In the genomic region with DNA sequence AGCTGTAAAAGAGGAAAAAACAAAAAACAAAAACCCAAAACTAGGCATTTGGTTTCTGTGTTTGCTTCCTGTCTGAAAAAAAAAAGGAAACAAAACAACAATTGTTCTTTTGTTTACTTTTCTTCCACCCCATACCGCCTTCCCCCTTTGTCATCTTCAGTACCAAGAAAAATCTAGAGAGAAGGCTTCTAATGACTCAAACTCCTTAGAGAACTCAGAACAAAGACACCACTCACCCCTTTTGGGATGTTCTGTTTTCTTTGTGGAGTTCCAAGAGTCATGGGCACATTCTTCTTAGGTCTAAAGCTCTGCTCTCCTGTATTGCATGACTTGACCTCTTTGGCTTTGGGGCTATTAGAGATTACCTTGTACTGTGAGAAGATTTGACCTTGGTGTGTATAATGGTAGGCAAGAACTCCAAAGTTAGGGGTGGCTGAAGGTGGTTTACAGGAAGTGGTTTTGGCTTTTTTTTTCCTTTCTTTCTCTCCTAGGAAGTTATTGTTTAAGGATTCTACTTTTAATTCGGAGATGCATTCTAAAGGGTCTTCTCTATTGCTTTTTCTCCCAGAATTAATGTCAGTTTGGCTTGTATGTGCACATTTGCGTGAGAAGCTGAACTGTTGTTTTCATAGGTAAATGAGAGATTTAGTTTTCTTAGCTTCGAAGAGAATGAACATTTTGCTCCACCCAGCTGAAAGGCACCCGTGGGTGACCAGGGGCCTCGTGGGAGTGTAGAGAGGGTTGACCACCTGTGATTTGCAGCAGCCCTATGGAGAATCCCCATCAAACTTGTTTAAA, we compare ENCODE assay signal across 10 cellular contexts. TPM values are rescaled to one million over a fixed set of nuclear protein-coding genes. Genes with fewer than 3 reads are reported as not detected.
A peak's percentile ranks its signal among the peaks of the same experiment; 100 is the strongest.
DNase-seq lines count a peak whose midpoint lies in the region; ATAC-seq, FAIRE-seq and TF ChIP-seq lines count a peak whose summit lies in the region.
"Had no signal": no experiment of that assay in that cellular context is flagged by ENCODE, and none has a peak within 500 bp of the region (broad histone marks: within the 10 kb centered on the region; RNA-seq: fewer than 3 reads in every experiment).

No MANE protein-coding gene starts in this region.

- peak; percentile 26 for ATAC-seq in GM18870 (IDR thresholded peaks at IDR 0.05; ENCODE audit: unreplicated experiment)
- peak; percentile 35 for ATAC-seq in GM21723 (IDR thresholded peaks at IDR 0.05; ENCODE audit: unreplicated experiment)
- peak; percentile 26 for ATAC-seq in HG03159 (IDR thresholded peaks at IDR 0.05; ENCODE audit: unreplicated experiment)

- no peaks in the 10 kb centered on the region for H3K36me3 ChIP-seq in Peyer's patch
- H3K36me3 ChIP-seq: ovary, uterus had no signal

- H3K27me3 ChIP-seq in Peyer's patch = no peaks in the 10 kb centered on the region
- H3K27me3 ChIP-seq: ovary, uterus had no signal

- no peak overlapping the region for H3K4me3 ChIP-seq in Peyer's patch
- H3K4me3 ChIP-seq: ovary, uterus had no signal

- TF ChIP-seq POLR2A in Peyer's patch (IDR thresholded peaks at IDR 0.05) = no peak
- no peak for TF ChIP-seq POLR2A in H54 (IDR thresholded peaks at IDR 0.05; ENCODE audit: low read depth, low read length)

- no peak for TF ChIP-seq CTCF in Peyer's patch (IDR thresholded peaks at IDR 0.05)

- H3K27ac ChIP-seq in Peyer's patch = peak overlapping the region in 2 of 4 donors; percentile 39 to 55
- H3K27ac ChIP-seq: ovary, uterus had no signal

- peaks cover 0 to 4% (median 0%) of the 10 kb centered on the region in 4 donors for H3K9me3 ChIP-seq in Peyer's patch
- H3K9me3 ChIP-seq: ovary, uterus had no signal

- DNase-seq in foreskin melanocyte (peak; percentile 74), Peyer's patch (no peak), H54 (ENCODE audit: insufficient read length, low spot score) (no peak)
- no peak for DNase-seq in stimulated activated naive CD4-positive, alpha-beta T cell (lab: John Stamatoyannopoulos, UW)
- no peak for DNase-seq in activated CD4-positive, CD25-positive, alpha-beta regulatory T cell (lab: John Stamatoyannopoulos, UW)
- DNase-seq: ovary, uterus had no signal

- H3K4me1 ChIP-seq in Peyer's patch = no peaks in the 10 kb centered on the region
- H3K4me1 ChIP-seq: uterus had no signal

- no peak for FAIRE-seq in H54 (lab: Jason Lieb, UNC)

RNA-seq across cellular contexts. Expression of gene ZBTB20, which starts 39.5 kb away (rescaled TPM):
- total RNA-seq in Peyer's patch = 100 to 1,000 TPM in 1 of 4 donors, 10 to 100 TPM in 3; 19.6 to 135 (median 57.2) TPM
